Comparison of ENCODE assay signal across 1 cellular context in the genomic region with DNA sequence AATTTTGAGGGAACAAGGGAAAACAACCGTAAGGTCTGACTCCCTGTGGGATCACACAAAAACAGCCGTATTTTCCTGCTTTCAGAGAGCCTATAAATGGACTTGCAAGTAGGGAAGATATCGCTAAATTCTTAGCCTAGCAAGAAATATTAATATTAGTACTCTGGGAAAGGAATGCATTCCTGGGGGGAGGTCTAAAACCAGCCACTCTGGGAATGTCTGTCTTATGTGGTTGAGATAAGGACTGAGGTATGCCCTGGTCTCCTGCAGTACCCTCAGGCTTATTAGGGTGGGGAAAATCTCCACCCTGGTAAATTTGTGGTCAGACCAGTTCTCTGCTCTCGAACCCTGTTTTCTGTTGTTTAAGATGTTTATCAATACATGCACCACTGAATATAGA. TPM values are rescaled to one million over a fixed set of nuclear protein-coding genes. Genes with fewer than 3 reads are reported as not detected.
"Had no signal": no experiment of that assay in that cellular context is flagged by ENCODE, and none has a peak within 500 bp of the region (broad histone marks: within the 10 kb centered on the region; RNA-seq: fewer than 3 reads in every experiment).

No MANE protein-coding gene starts in this region.

RNA-seq across cellular contexts. Expression of a gene that starts 16.0 kb away (rescaled TPM):
- total RNA-seq: GM12878 had no signal
- polyA plus RNA-seq: GM12878 had no signal
